Comparison of ENCODE assay signal across 8 cellular contexts in the genomic region with DNA sequence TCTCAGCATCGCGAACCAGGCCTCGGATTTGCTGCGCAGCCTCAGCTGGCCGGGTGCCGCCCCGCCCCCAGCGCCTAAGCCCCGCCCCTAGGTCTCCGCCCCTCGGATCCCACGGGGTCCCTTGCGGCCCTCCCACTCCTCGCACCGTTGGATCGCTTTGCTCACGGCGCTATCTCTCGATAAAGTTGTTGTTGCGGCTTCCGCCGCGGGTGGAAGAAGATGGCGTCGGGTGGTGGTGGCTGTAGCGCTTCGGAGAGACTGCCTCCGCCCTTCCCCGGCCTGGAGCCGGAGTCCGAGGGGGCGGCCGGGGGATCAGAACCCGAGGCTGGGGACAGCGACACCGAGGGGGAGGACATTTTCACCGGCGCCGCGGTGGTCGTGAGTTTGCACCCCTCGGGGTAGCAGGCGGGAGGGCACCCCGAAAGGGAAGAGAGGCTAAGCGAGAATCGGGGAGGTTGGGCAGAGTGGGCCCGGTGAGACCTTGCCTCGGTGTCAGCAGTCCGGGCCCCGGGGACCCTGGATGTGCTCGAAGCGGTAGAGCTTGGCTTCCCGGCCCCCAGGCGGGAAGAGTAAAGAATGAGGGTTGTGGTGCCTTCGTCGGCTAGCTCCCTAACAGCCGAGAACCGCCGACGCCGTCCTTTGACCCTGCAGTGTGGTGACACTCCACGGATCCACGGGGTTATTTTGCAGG. TPM values are rescaled to one million over a fixed set of nuclear protein-coding genes. Genes with fewer than 3 reads are reported as not detected.
A peak's percentile ranks its signal among the peaks of the same experiment; 100 is the strongest.
DNase-seq lines count a peak whose midpoint lies in the region; ATAC-seq and TF ChIP-seq lines count a peak whose summit lies in the region.

A gene with protein sequence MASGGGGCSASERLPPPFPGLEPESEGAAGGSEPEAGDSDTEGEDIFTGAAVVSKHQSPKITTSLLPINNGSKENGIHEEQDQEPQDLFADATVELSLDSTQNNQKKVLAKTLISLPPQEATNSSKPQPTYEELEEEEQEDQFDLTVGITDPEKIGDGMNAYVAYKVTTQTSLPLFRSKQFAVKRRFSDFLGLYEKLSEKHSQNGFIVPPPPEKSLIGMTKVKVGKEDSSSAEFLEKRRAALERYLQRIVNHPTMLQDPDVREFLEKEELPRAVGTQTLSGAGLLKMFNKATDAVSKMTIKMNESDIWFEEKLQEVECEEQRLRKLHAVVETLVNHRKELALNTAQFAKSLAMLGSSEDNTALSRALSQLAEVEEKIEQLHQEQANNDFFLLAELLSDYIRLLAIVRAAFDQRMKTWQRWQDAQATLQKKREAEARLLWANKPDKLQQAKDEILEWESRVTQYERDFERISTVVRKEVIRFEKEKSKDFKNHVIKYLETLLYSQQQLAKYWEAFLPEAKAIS (plus strand): TSS at position 188 of the 691 bp plus-strand sequence. CDS start 32 bp downstream, at position 220.

- TF ChIP-seq POLR2A in Peyer's patch (IDR thresholded peaks at IDR 0.05): peak; percentile 92 to 93
- peak; percentile 69 for TF ChIP-seq POLR2A in erythroblast (IDR thresholded peaks at IDR 0.05; ENCODE audit: low read length)

- H3K9me3 ChIP-seq in Karpas-422 (ENCODE audit: low read length) (no peaks in the 10 kb centered on the region), Peyer's patch (no peaks in the 10 kb centered on the region), mucosa of rectum (ENCODE audit: control insufficient read depth in 2 of 2, low read length in 2 of 2) (no peaks in the 10 kb centered on the region)

- peaks cover 64% of the 10 kb centered on the region for H3K4me1 Mint-ChIP-seq in activated T-cell treated with anti-CD3 and anti-CD28 coated beads, Interleukin-2, amount 50 U/mL, for 4 hours (ENCODE audit: low read depth)

- peaks cover 1% of the 10 kb centered on the region for H3K36me3 Mint-ChIP-seq in activated T-cell treated with anti-CD3 and anti-CD28 coated beads, Interleukin-2, amount 50 U/mL, for 4 hours (ENCODE audit: insufficient read depth)

- H3K9me2 ChIP-seq in Karpas-422 (replicated peaks; ENCODE audit: insufficient read depth, low read length): no peaks in the 10 kb centered on the region

- no peaks in the 10 kb centered on the region for H3K27me3 Mint-ChIP-seq in activated T-cell treated with anti-CD3 and anti-CD28 coated beads, Interleukin-2, amount 50 U/mL, for 4 hours (ENCODE audit: low read depth)

- peak in 4 of 6 experiments; percentile 11 to 53 (median 40) for TF ChIP-seq CTCF in Peyer's patch (IDR thresholded peaks at IDR 0.05)

- H3K4me3 Mint-ChIP-seq in activated T-cell treated with anti-CD3 and anti-CD28 coated beads, Interleukin-2, amount 50 U/mL, for 4 hours: peak within 1 kb of the TSS; percentile 96

- DNase-seq in D341Med (ENCODE audit: low spot score) (peak; percentile 94), Karpas-422 (peak; percentile 98), Peyer's patch (peak; percentile 93 to 97 (median 97)), erythroblast (lab: John Stamatoyannopoulos, UW) (peak; percentile 97 to 98)
- DNase-seq in activated T-cell treated with anti-CD3 and anti-CD28 coated beads, Interleukin-2, amount 50 U/mL, for 4 hours: peak; percentile 98
- peak; percentile 97 for DNase-seq in stimulated activated CD8-positive, alpha-beta memory T cell treated with anti-CD3 and anti-CD28 coated beads, Interleukin-4, amount 100 ng/mL, for 24 hours (ENCODE audit: low read depth)

- peak within 1 kb of the TSS; percentile 88 for H3K4me2 ChIP-seq in Karpas-422 (ENCODE audit: low read depth, low read length, poor library complexity, severe bottlenecking)

- H3K4me1 ChIP-seq in Karpas-422 (ENCODE audit: low read length) (peaks cover 49% of the 10 kb centered on the region), Peyer's patch (peaks cover 0 to 40% (median 19%) of the 10 kb centered on the region in 4 donors), mucosa of rectum (ENCODE audit: control insufficient read depth in 2 of 2, insufficient read depth in 2 of 2, low read length in 2 of 2) (peaks cover 25 to 40% of the 10 kb centered on the region in 2 donors)

- H2AFZ ChIP-seq in Karpas-422 (ENCODE audit: low read length): no peak within 1 kb of the TSS

- H3K4me3 ChIP-seq in Karpas-422 (ENCODE audit: low read length) (peak within 1 kb of the TSS; percentile 91), Peyer's patch (peak within 1 kb of the TSS; percentile 74 to 95 (median 86)), mucosa of rectum (ENCODE audit: low read length in 2 of 2) (peak within 1 kb of the TSS; percentile 88 to 96)

- H3K9ac ChIP-seq in Karpas-422 (ENCODE audit: low read length) (peak within 1 kb of the TSS; percentile 91), mucosa of rectum (ENCODE audit: low read depth in 1 of 2, low read length in 2 of 2) (peak within 1 kb of the TSS; percentile 58 to 89)

- no peaks in the 10 kb centered on the region; the same call in 1 of the 2 replicates for H4K20me1 ChIP-seq in Karpas-422 (ENCODE audit: insufficient read depth, low read depth, low read length)

- H3K27me3 ChIP-seq in Karpas-422 (ENCODE audit: low read length): no peaks in the 10 kb centered on the region
- no peaks in the 10 kb centered on the region for H3K27me3 ChIP-seq in Peyer's patch
- H3K27me3 ChIP-seq in mucosa of rectum (ENCODE audit: control insufficient read depth in 2 of 2, insufficient read depth in 2 of 2, low read length in 2 of 2): no peaks in the 10 kb centered on the region

- peaks cover 86% of the 10 kb centered on the region for H3K79me2 ChIP-seq in Karpas-422 (ENCODE audit: low read length)

- no peaks in the 10 kb centered on the region for H3K9me3 Mint-ChIP-seq in activated T-cell treated with anti-CD3 and anti-CD28 coated beads, Interleukin-2, amount 50 U/mL, for 4 hours

- H3K36me3 ChIP-seq in Karpas-422 (ENCODE audit: insufficient read depth, low read length): peaks cover under 1% of the 10 kb centered on the region; the same call in 1 of the 2 replicates
- no peaks in the 10 kb centered on the region for H3K36me3 ChIP-seq in Peyer's patch
- H3K36me3 ChIP-seq in mucosa of rectum (ENCODE audit: control insufficient read depth in 2 of 2, insufficient read depth in 2 of 2, low read length in 2 of 2): no peaks in the 10 kb centered on the region

- peak; percentile 39 for ATAC-seq in GM21619 (IDR thresholded peaks at IDR 0.05; ENCODE audit: unreplicated experiment)
- peak; percentile 69 to 78 for ATAC-seq in activated T-cell treated with anti-CD3 and anti-CD28 coated beads, Interleukin-2, amount 50 U/mL, for 4 hours

- H3K27ac ChIP-seq in Karpas-422 (ENCODE audit: low read length) (peak within 1 kb of the TSS; percentile 25), Peyer's patch (peak within 1 kb of the TSS; percentile 81 to 94 (median 86)), mucosa of rectum (ENCODE audit: low read depth in 2 of 2, low read length in 2 of 2) (peak within 1 kb of the TSS; percentile 81)

RNA-seq across cellular contexts. Expression of the gene that starts here (rescaled TPM):
- total RNA-seq in Karpas-422 (2014; rRNA removed; shearing (Covaris generic); ENCODE audit: low replicate concordance): 52.0 and 55.5 TPM in 2 replicates
- total RNA-seq in Peyer's patch: 100 to 1,000 TPM in 1 of 4 donors, 10 to 100 TPM in 3; 65.6 to 122 (median 83.8) TPM
- 10 to 100 TPM; 88.4 to 96.4 (median 93.6) TPM for total RNA-seq in activated T-cell treated with anti-CD3 and anti-CD28 coated beads, Interleukin-2, amount 50 U/mL, for 4 hours

Comparison
In these comparisons a context has a peak if more than half of its experiments do, and no peak if none do; other contexts are left out.
1. Peak in every context shown above with its lines: DNase-seq, ATAC-seq, H3K4me3 ChIP-seq and H3K27ac ChIP-seq.
2. H3K27ac ChIP-seq: peak in every context shown above with its lines; median percentile 86 in Peyer's patch; 81 in mucosa of rectum; 25 in Karpas-422.